1 cellular context compared by ENCODE assay signal in the genomic region with DNA sequence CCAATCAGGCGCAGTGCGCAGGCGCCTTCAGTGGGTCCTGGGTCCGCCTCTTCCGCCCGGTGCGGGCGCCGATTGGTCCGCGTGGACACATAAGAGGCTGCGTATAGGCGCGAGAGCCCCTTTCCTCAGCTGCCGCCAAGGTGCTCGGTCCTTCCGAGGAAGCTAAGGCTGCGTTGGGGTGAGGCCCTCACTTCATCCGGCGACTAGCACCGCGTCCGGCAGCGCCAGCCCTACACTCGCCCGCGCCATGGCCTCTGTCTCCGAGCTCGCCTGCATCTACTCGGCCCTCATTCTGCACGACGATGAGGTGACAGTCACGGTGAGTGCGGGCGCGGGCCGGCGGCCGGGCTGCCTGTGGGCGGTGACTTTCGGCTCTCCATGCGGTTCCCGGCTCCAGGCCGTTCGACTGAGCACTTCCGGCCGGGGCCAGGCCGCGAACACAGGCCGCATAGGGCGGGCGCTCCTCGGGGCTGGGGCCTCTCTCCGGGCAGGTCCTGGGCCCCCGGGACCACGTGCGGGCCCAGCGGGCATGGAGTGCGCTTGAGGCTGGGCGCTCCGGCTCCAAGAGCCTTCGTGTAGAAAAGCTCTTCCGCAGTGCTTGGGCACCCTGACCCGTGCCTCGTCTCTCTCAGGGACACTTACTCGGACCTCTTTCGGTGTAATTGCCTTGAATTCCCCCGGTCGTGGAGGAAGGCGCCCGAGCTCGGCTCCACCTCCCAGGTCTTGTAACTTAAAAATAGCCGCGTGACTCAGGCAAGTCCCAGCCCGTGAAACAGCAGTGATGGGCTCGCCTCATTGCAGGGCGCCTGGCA.
A peak's percentile ranks its signal among the peaks of the same experiment; 100 is the strongest.
TF ChIP-seq lines count a peak whose summit lies in the region.

A gene (plus strand): TSS at position 117 of the 812 bp plus-strand sequence. CDS start 131 bp downstream, at position 248.

TF ChIP-seq in K562, 482 proteins besides CTCF, POLR2A, EP300 and RAD21 (continued from another document and continues in another):
- TF ChIP-seq, protein P1, sequence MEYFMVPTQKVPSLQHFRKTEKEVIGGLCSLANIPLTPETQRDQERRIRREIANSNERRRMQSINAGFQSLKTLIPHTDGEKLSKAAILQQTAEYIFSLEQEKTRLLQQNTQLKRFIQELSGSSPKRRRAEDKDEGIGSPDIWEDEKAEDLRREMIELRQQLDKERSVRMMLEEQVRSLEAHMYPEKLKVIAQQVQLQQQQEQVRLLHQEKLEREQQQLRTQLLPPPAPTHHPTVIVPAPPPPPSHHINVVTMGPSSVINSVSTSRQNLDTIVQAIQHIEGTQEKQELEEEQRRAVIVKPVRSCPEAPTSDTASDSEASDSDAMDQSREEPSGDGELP (CRISPR knock-in tag; IDR thresholded peaks at IDR 0.05; ENCODE audit: borderline replicate concordance): peak; percentile 85
- TF ChIP-seq ZSCAN32 (CRISPR knock-in tag; IDR thresholded peaks at IDR 0.05) (no peak), ZC3H11A (IDR thresholded peaks at IDR 0.05; ENCODE audit: low read depth, low read length) (no peak), CHD1 (IDR thresholded peaks at IDR 0.05; ENCODE audit: low read length) (no peak), SNRNP70 (optimal IDR thresholded peaks at IDR 0.05; ENCODE audit: low read depth, low read length) (no peak), ZNF316 (IDR thresholded peaks at IDR 0.05) (no peak), SAP30 (IDR thresholded peaks at IDR 0.05; ENCODE audit: borderline replicate concordance, insufficient read depth, low read depth, low read length, poor library complexity, severe bottlenecking) (peak; percentile 84), BHLHE40 (IDR thresholded peaks at IDR 0.05; ENCODE audit: low read length) (no peak), NR2F6 (CRISPR knock-in tag; IDR thresholded peaks at IDR 0.05) (no peak), KDM4B (IDR thresholded peaks at IDR 0.05; ENCODE audit: borderline replicate concordance in 2 of 2, low read depth in 1 of 2) (peak in 1 of 2 experiments; percentile 72; a peak in 1 of 4 replicates), IFI16 (CRISPR knock-in tag; IDR thresholded peaks at IDR 0.05) (no peak), HDAC6 (IDR thresholded peaks at IDR 0.05; ENCODE audit: low read depth, low read length) (no peak), EHMT2 (IDR thresholded peaks at IDR 0.05) (no peak), SMAD4 (CRISPR knock-in tag; conservative IDR thresholded peaks at IDR 0.05) (no peak), SMARCC2 (IDR thresholded peaks at IDR 0.05; ENCODE audit: low read depth) (no peak), POLR2B (IDR thresholded peaks at IDR 0.05; ENCODE audit: low read depth, partially characterized antibody) (peak; percentile 99), POLR2AphosphoS2 (IDR thresholded peaks at IDR 0.05; ENCODE audit: low read length) (peak; percentile 85; the same call in 1 of the 2 replicates), FOS (IDR thresholded peaks at IDR 0.05; ENCODE audit: extremely low read depth, insufficient read length) (peak; percentile 67), ZKSCAN8 (CRISPR knock-in tag; IDR thresholded peaks at IDR 0.05) (no peak), DDX20 (tag; IDR thresholded peaks at IDR 0.05; ENCODE audit: low read depth) (no peak), ELF2 (CRISPR knock-in tag; IDR thresholded peaks at IDR 0.05) (peak; percentile 64; the same call in 1 of the 2 replicates), MCM3 (IDR thresholded peaks at IDR 0.05) (no peak), SAFB2 (IDR thresholded peaks at IDR 0.05; ENCODE audit: borderline replicate concordance, low read depth, low read length, severe bottlenecking) (no peak), RCOR1 (IDR thresholded peaks at IDR 0.05; ENCODE audit: borderline replicate concordance in 1 of 2, low read depth in 2 of 2, low read length in 2 of 2) (peak in 1 of 2 experiments; percentile 21; a peak in 1 of 4 replicates), ELF4 (CRISPR knock-in tag; IDR thresholded peaks at IDR 0.05) (no peak), WHSC1 (IDR thresholded peaks at IDR 0.05; ENCODE audit: low read length) (no peak), KLF16 (IDR thresholded peaks at IDR 0.05) (no peak), RUNX1 (IDR thresholded peaks at IDR 0.05; ENCODE audit: low read depth) (no peak; the same call in 1 of the 2 replicates), NCOR1 (IDR thresholded peaks at IDR 0.05) (peak; percentile 66), NCOA6 (IDR thresholded peaks at IDR 0.05) (no peak), ZNF143 (CRISPR knock-in tag; IDR thresholded peaks at IDR 0.05) (no peak), TFAM (CRISPR knock-in tag; conservative IDR thresholded peaks at IDR 0.05) (no peak), ZNF717 (CRISPR knock-in tag; IDR thresholded peaks at IDR 0.05) (no peak), ZNF561 (CRISPR knock-in tag; conservative IDR thresholded peaks at IDR 0.05) (no peak), HNRNPL (IDR thresholded peaks at IDR 0.05; ENCODE audit: low read depth, low read length) (peak; percentile 24; the same call in 1 of the 2 replicates), PPARD (CRISPR knock-in tag; IDR thresholded peaks at IDR 0.05) (no peak), ZNF232 (CRISPR knock-in tag; IDR thresholded peaks at IDR 0.05) (peak; percentile 79), ZNF174 (CRISPR knock-in tag; IDR thresholded peaks at IDR 0.05) (no peak), CBX5 (IDR thresholded peaks at IDR 0.05; ENCODE audit: borderline replicate concordance, low read depth) (no peak), ZNF696 (CRISPR knock-in tag; conservative IDR thresholded peaks at IDR 0.05) (no peak)
- TF ChIP-seq, protein P2, sequence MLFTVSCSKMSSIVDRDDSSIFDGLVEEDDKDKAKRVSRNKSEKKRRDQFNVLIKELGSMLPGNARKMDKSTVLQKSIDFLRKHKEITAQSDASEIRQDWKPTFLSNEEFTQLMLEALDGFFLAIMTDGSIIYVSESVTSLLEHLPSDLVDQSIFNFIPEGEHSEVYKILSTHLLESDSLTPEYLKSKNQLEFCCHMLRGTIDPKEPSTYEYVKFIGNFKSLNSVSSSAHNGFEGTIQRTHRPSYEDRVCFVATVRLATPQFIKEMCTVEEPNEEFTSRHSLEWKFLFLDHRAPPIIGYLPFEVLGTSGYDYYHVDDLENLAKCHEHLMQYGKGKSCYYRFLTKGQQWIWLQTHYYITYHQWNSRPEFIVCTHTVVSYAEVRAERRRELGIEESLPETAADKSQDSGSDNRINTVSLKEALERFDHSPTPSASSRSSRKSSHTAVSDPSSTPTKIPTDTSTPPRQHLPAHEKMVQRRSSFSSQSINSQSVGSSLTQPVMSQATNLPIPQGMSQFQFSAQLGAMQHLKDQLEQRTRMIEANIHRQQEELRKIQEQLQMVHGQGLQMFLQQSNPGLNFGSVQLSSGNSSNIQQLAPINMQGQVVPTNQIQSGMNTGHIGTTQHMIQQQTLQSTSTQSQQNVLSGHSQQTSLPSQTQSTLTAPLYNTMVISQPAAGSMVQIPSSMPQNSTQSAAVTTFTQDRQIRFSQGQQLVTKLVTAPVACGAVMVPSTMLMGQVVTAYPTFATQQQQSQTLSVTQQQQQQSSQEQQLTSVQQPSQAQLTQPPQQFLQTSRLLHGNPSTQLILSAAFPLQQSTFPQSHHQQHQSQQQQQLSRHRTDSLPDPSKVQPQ (CRISPR knock-in tag; IDR thresholded peaks at IDR 0.05; ENCODE audit: borderline replicate concordance): no peak
- TF ChIP-seq, protein P3, sequence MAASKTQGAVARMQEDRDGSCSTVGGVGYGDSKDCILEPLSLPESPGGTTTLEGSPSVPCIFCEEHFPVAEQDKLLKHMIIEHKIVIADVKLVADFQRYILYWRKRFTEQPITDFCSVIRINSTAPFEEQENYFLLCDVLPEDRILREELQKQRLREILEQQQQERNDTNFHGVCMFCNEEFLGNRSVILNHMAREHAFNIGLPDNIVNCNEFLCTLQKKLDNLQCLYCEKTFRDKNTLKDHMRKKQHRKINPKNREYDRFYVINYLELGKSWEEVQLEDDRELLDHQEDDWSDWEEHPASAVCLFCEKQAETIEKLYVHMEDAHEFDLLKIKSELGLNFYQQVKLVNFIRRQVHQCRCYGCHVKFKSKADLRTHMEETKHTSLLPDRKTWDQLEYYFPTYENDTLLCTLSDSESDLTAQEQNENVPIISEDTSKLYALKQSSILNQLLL (CRISPR knock-in tag; IDR thresholded peaks at IDR 0.05; ENCODE audit: borderline replicate concordance): no peak
- TF ChIP-seq, protein P4, sequence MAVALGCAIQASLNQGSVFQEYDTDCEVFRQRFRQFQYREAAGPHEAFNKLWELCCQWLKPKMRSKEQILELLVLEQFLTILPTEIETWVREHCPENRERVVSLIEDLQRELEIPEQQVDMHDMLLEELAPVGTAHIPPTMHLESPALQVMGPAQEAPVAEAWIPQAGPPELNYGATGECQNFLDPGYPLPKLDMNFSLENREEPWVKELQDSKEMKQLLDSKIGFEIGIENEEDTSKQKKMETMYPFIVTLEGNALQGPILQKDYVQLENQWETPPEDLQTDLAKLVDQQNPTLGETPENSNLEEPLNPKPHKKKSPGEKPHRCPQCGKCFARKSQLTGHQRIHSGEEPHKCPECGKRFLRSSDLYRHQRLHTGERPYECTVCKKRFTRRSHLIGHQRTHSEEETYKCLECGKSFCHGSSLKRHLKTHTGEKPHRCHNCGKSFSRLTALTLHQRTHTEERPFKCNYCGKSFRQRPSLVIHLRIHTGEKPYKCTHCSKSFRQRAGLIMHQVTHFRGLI (CRISPR knock-in tag; IDR thresholded peaks at IDR 0.05): no peak
- TF ChIP-seq, protein P5, sequence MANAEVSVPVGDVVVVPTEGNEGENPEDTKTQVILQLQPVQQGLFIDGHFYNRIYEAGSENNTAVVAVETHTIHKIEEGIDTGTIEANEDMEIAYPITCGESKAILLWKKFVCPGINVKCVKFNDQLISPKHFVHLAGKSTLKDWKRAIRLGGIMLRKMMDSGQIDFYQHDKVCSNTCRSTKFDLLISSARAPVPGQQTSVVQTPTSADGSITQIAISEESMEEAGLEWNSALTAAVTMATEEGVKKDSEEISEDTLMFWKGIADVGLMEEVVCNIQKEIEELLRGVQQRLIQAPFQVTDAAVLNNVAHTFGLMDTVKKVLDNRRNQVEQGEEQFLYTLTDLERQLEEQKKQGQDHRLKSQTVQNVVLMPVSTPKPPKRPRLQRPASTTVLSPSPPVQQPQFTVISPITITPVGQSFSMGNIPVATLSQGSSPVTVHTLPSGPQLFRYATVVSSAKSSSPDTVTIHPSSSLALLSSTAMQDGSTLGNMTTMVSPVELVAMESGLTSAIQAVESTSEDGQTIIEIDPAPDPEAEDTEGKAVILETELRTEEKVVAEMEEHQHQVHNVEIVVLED (CRISPR knock-in tag; IDR thresholded peaks at IDR 0.05): no peak; the same call in none of the 2 replicates
- TF ChIP-seq, protein P6, sequence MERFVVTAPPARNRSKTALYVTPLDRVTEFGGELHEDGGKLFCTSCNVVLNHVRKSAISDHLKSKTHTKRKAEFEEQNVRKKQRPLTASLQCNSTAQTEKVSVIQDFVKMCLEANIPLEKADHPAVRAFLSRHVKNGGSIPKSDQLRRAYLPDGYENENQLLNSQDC (CRISPR knock-in tag; IDR thresholded peaks at IDR 0.05): no peak
- TF ChIP-seq, protein P7, sequence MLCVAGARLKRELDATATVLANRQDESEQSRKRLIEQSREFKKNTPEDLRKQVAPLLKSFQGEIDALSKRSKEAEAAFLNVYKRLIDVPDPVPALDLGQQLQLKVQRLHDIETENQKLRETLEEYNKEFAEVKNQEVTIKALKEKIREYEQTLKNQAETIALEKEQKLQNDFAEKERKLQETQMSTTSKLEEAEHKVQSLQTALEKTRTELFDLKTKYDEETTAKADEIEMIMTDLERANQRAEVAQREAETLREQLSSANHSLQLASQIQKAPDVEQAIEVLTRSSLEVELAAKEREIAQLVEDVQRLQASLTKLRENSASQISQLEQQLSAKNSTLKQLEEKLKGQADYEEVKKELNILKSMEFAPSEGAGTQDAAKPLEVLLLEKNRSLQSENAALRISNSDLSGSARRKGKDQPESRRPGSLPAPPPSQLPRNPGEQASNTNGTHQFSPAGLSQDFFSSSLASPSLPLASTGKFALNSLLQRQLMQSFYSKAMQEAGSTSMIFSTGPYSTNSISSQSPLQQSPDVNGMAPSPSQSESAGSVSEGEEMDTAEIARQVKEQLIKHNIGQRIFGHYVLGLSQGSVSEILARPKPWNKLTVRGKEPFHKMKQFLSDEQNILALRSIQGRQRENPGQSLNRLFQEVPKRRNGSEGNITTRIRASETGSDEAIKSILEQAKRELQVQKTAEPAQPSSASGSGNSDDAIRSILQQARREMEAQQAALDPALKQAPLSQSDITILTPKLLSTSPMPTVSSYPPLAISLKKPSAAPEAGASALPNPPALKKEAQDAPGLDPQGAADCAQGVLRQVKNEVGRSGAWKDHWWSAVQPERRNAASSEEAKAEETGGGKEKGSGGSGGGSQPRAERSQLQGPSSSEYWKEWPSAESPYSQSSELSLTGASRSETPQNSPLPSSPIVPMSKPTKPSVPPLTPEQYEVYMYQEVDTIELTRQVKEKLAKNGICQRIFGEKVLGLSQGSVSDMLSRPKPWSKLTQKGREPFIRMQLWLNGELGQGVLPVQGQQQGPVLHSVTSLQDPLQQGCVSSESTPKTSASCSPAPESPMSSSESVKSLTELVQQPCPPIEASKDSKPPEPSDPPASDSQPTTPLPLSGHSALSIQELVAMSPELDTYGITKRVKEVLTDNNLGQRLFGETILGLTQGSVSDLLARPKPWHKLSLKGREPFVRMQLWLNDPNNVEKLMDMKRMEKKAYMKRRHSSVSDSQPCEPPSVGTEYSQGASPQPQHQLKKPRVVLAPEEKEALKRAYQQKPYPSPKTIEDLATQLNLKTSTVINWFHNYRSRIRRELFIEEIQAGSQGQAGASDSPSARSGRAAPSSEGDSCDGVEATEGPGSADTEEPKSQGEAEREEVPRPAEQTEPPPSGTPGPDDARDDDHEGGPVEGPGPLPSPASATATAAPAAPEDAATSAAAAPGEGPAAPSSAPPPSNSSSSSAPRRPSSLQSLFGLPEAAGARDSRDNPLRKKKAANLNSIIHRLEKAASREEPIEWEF (CRISPR knock-in tag; IDR thresholded peaks at IDR 0.05): no peak
- TF ChIP-seq, protein P8, sequence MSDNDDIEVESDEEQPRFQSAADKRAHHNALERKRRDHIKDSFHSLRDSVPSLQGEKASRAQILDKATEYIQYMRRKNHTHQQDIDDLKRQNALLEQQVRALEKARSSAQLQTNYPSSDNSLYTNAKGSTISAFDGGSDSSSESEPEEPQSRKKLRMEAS (CRISPR knock-in tag; IDR thresholded peaks at IDR 0.05): peak; percentile 65
- TF ChIP-seq, protein P9, sequence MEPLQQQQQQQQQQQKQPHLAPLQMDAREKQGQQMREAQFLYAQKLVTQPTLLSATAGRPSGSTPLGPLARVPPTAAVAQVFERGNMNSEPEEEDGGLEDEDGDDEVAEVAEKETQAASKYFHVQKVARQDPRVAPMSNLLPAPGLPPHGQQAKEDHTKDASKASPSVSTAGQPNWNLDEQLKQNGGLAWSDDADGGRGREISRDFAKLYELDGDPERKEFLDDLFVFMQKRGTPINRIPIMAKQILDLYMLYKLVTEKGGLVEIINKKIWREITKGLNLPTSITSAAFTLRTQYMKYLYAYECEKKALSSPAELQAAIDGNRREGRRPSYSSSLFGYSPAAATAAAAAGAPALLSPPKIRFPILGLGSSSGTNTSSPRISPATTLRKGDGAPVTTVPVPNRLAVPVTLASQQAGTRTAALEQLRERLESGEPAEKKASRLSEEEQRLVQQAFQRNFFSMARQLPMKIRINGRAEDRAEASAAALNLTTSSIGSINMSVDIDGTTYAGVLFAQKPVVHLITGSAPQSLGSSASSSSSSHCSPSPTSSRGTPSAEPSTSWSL (CRISPR knock-in tag; IDR thresholded peaks at IDR 0.05; ENCODE audit: borderline replicate concordance): no peak
